ENCODE assay signal across 10 cellular contexts in genomic region chr15:58517682-58518525, GRCh38.
DNase-seq lines count a peak whose midpoint lies in the region; ATAC-seq and TF ChIP-seq lines count a peak whose summit lies in the region.
"Had no signal": no experiment of that assay in that cellular context is flagged by ENCODE, and none has a peak within 500 bp of the region (broad histone marks: within the 10 kb centered on the region; RNA-seq: fewer than 3 reads in every experiment).

No MANE protein-coding gene starts in this region.

- intact Hi-C loops in activated naive CD4-positive, alpha-beta T cell treated with anti-CD3 and anti-CD28 coated beads for 36 hours (cut with micrococcal nuclease), result loop anchor here (1.0 to 10.0 kb wide), 4 partner anchors 159 to 291 kb away; no protein-coding TSS in a partner anchor
- intact Hi-C loops in upper lobe of right lung (cut with DNase I) (no loop called here), gastrocnemius medialis (cut with DNase I; ENCODE audit: low total_unique reads) (no loop called here)

- peak; percentile 38 for DNase-seq in activated naive CD4-positive, alpha-beta T cell treated with anti-CD3 and anti-CD28 coated beads for 36 hours
- DNase-seq in activated naive CD4-positive, alpha-beta T cell treated with anti-CD3 and anti-CD28 coated beads, Interleukin-2, amount 50 U/mL, for 16 hours, result no peak
- no peak for DNase-seq in upper lobe of right lung
- no peak for DNase-seq in SJCRH30
- no peak for DNase-seq in gastrocnemius medialis
- no peak for DNase-seq in NK-92 (lab: John Stamatoyannopoulos, UW; ENCODE audit: unreplicated experiment)
- DNase-seq: NCI-H187 treated with DMSO at 0.1 percent for 48 hours had no signal

- H3K4me1 ChIP-seq in upper lobe of right lung, result peaks cover 11% of the 10 kb centered on the region
- peaks cover 39% of the 10 kb centered on the region for H3K4me1 ChIP-seq in SJCRH30
- peaks cover 14 to 22% of the 10 kb centered on the region in 2 donors for H3K4me1 ChIP-seq in gastrocnemius medialis

- peak overlapping the region; percentile 48 for H3K27ac ChIP-seq in angular gyrus (ENCODE audit: low read depth, low read length)
- peak overlapping the region; percentile 38 for H3K27ac ChIP-seq in upper lobe of right lung
- H3K27ac ChIP-seq in SJCRH30, result no peak overlapping the region
- H3K27ac ChIP-seq in gastrocnemius medialis, result no peak overlapping the region

- CTCF ChIA-PET in activated naive CD4-positive, alpha-beta T cell treated with anti-CD3 and anti-CD28 coated beads for 36 hours (lab: Charles Lee), result interaction anchor here (0.7 to 1.8 kb wide), 12 partner anchors 9 to 414 kb away, joined by 3 to 5 read pairs (median 3); no protein-coding TSS in a partner anchor

- H3K36me3 ChIP-seq in upper lobe of right lung (no peaks in the 10 kb centered on the region), SJCRH30 (no peaks in the 10 kb centered on the region), gastrocnemius medialis (no peaks in the 10 kb centered on the region)

- H3K27ac Mint-ChIP-seq in activated naive CD4-positive, alpha-beta T cell treated with anti-CD3 and anti-CD28 coated beads for 36 hours, result peak overlapping the region; percentile 43

- TF ChIP-seq CTCF in upper lobe of right lung (IDR thresholded peaks at IDR 0.05), result no peak
- TF ChIP-seq CTCF in gastrocnemius medialis (IDR thresholded peaks at IDR 0.05 in 4 of 5, conservative IDR thresholded peaks at IDR 0.05 in 1 of 5), result no peak

- ATAC-seq in HG03571 (IDR thresholded peaks at IDR 0.05; ENCODE audit: unreplicated experiment), result peak; percentile 69
- ATAC-seq in upper lobe of right lung, result peak; percentile 69
- no peak for ATAC-seq in gastrocnemius medialis
- ATAC-seq: body of pancreas had no signal

- peaks cover 6% of the 10 kb centered on the region for H3K36me3 Mint-ChIP-seq in activated naive CD4-positive, alpha-beta T cell treated with anti-CD3 and anti-CD28 coated beads for 36 hours (ENCODE audit: low read depth)

- H3K9me3 Mint-ChIP-seq in activated naive CD4-positive, alpha-beta T cell treated with anti-CD3 and anti-CD28 coated beads for 36 hours, result peaks cover 3% of the 10 kb centered on the region

- H3K9me3 ChIP-seq in upper lobe of right lung, result no peaks in the 10 kb centered on the region
- no peaks in the 10 kb centered on the region for H3K9me3 ChIP-seq in SJCRH30 (replicated peaks)
- H3K9me3 ChIP-seq in gastrocnemius medialis, result no peaks in the 10 kb centered on the region
- H3K9me3 ChIP-seq: body of pancreas had no signal

- in situ Hi-C loops in gastrocnemius medialis (cut with MboI; ENCODE audit: low sequenced_read_pairs in 4 of 4), result no loop called here

- no peaks in the 10 kb centered on the region for H3K27me3 Mint-ChIP-seq in activated naive CD4-positive, alpha-beta T cell treated with anti-CD3 and anti-CD28 coated beads for 36 hours (ENCODE audit: low read depth)

- peaks cover 62% of the 10 kb centered on the region for H3K4me1 Mint-ChIP-seq in activated naive CD4-positive, alpha-beta T cell treated with anti-CD3 and anti-CD28 coated beads for 36 hours (ENCODE audit: low read depth)

- H3K4me3 Mint-ChIP-seq in activated naive CD4-positive, alpha-beta T cell treated with anti-CD3 and anti-CD28 coated beads for 36 hours, result no peak overlapping the region

- no peak for TF ChIP-seq POLR2A in gastrocnemius medialis (IDR thresholded peaks at IDR 0.05)

- H3K27me3 ChIP-seq in upper lobe of right lung (no peaks in the 10 kb centered on the region), SJCRH30 (no peaks in the 10 kb centered on the region), gastrocnemius medialis (no peaks in the 10 kb centered on the region)
- H3K27me3 ChIP-seq: body of pancreas had no signal

- no peak overlapping the region for H3K4me3 ChIP-seq in upper lobe of right lung
- no peak overlapping the region for H3K4me3 ChIP-seq in SJCRH30
- H3K4me3 ChIP-seq in gastrocnemius medialis, result no peak overlapping the region
- H3K4me3 ChIP-seq: body of pancreas had no signal

Comparison
In these comparisons a context has a peak if more than half of its experiments do, and no peak if none do; other contexts are left out.
1. ATAC-seq: peak in HG03571 (single experiment) and upper lobe of right lung (single experiment); none in gastrocnemius medialis (0 of 2).
2. H3K27ac ChIP-seq: peak in angular gyrus (single experiment) and upper lobe of right lung (single experiment); none in SJCRH30 (single experiment) and gastrocnemius medialis (0 of 4).